In the genomic region with DNA sequence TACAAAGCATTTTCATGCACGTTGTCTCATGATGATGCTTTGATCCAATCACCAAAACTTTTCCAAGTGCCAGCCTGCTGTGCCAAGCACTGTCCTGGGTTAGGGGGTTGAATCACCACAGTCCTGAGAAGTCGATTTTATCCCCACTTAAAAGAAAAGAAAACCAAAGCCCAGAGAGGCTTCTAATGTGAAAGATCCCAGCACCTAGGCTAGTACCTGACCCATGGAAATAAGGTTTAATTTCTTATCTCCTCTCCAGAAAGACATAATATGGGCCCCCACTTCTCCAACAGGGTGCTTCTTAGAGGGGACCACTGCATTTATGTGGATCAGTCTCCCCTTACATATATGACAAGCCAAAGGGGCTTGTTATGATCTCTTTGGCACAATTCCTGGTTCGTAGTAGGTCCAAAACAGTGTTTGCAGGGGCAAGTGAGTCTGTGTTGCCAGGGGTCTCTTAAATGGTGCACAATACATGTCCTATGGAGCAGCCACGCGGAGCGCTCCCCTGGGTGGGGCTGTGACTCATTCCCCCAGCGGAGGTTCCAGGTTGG, we compare ENCODE assay signal across 2 cellular contexts.
TF ChIP-seq lines count a peak whose summit lies in the region.

No MANE protein-coding gene starts in this region.

TF ChIP-seq in HCT116, 20 proteins besides CTCF, POLR2A, EP300 and RAD21:
- TF ChIP-seq, protein P1, sequence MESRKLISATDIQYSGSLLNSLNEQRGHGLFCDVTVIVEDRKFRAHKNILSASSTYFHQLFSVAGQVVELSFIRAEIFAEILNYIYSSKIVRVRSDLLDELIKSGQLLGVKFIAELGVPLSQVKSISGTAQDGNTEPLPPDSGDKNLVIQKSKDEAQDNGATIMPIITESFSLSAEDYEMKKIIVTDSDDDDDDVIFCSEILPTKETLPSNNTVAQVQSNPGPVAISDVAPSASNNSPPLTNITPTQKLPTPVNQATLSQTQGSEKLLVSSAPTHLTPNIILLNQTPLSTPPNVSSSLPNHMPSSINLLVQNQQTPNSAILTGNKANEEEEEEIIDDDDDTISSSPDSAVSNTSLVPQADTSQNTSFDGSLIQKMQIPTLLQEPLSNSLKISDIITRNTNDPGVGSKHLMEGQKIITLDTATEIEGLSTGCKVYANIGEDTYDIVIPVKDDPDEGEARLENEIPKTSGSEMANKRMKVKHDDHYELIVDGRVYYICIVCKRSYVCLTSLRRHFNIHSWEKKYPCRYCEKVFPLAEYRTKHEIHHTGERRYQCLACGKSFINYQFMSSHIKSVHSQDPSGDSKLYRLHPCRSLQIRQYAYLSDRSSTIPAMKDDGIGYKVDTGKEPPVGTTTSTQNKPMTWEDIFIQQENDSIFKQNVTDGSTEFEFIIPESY (IDR thresholded peaks at IDR 0.05; ENCODE audit: extremely low read depth, insufficient replicate concordance, low read length), result no peak
- TF ChIP-seq, protein P2, sequence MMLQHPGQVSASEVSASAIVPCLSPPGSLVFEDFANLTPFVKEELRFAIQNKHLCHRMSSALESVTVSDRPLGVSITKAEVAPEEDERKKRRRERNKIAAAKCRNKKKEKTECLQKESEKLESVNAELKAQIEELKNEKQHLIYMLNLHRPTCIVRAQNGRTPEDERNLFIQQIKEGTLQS (IDR thresholded peaks at IDR 0.05), result no peak

TF ChIP-seq in WTC11, 78 proteins besides CTCF, POLR2A, EP300 and RAD21 (continued from another document):
- no peak for TF ChIP-seq ZBTB21 (CRISPR knock-in tag; IDR thresholded peaks at IDR 0.05; ENCODE audit: borderline replicate concordance)
- TF ChIP-seq ESRRA (CRISPR knock-in tag; IDR thresholded peaks at IDR 0.05; ENCODE audit: borderline replicate concordance), result no peak
